In genomic region chr11:44572884-44573283, GRCh38 we compare ENCODE assay signal across 16 cellular contexts. TPM values are rescaled to one million over a fixed set of nuclear protein-coding genes. Genes with fewer than 3 reads are reported as not detected.
DNase-seq lines count a peak whose midpoint lies in the region; ATAC-seq, FAIRE-seq and TF ChIP-seq lines count a peak whose summit lies in the region.
"Had no signal": no experiment of that assay in that cellular context is flagged by ENCODE, and none has a peak within 500 bp of the region (broad histone marks: within the 10 kb centered on the region; RNA-seq: fewer than 3 reads in every experiment).

No MANE protein-coding gene starts in this region.

- H3K9ac ChIP-seq in mesendoderm (ENCODE audit: low read length) = no peak overlapping the region

- H3K79me2 ChIP-seq in GM23338 (replicated peaks; ENCODE audit: insufficient read depth) (no peaks in the 10 kb centered on the region), mesendoderm (ENCODE audit: control insufficient read depth, insufficient read depth, low read length) (no peaks in the 10 kb centered on the region)

- H3K27ac Mint-ChIP-seq in CD4-positive, CD25-positive, alpha-beta regulatory T cell = peak overlapping the region; percentile 67 to 87 (median 84)
- H3K27ac Mint-ChIP-seq in GM23338 (no peak overlapping the region), glutamatergic neuron (ENCODE audit: unreplicated experiment) (no peak overlapping the region)
- H3K27ac Mint-ChIP-seq in activated T-helper 2 cell treated with anti-CD3 and anti-CD28 coated beads, Interferon-gamma antibody, Interleukin-2, Interleukin-4, amounts not matched to agents 10 μg/mL and 5 μg/mL and 100 μg/mL, durations not matched to agents 14 hours and 24 hours and 36 hours = peak overlapping the region; percentile 98

- no peak for ATAC-seq in CD4-positive, CD25-positive, alpha-beta regulatory T cell (ENCODE audit: low read depth in 2 of 2)
- ATAC-seq in GM23338 (peak; percentile 88), HG02763 (IDR thresholded peaks at IDR 0.05; ENCODE audit: unreplicated experiment) (no peak)

- peak overlapping the region; percentile 1 to 73 (median 58) for H3K4me3 Mint-ChIP-seq in CD4-positive, CD25-positive, alpha-beta regulatory T cell
- H3K4me3 Mint-ChIP-seq in GM23338 (no peak overlapping the region), glutamatergic neuron (ENCODE audit: unreplicated experiment) (no peak overlapping the region)
- H3K4me3 Mint-ChIP-seq in activated T-helper 2 cell treated with anti-CD3 and anti-CD28 coated beads, Interferon-gamma antibody, Interleukin-2, Interleukin-4, amounts not matched to agents 10 μg/mL and 5 μg/mL and 100 μg/mL, durations not matched to agents 14 hours and 24 hours and 36 hours (ENCODE audit: low read depth) = peak overlapping the region; percentile 72

- peaks cover 37 to 100% (median 76%) of the 10 kb centered on the region in 4 donors for H3K4me1 Mint-ChIP-seq in CD4-positive, CD25-positive, alpha-beta regulatory T cell
- peaks cover 24% of the 10 kb centered on the region for H3K4me1 Mint-ChIP-seq in GM23338
- H3K4me1 Mint-ChIP-seq in activated T-helper 2 cell treated with anti-CD3 and anti-CD28 coated beads, Interferon-gamma antibody, Interleukin-2, Interleukin-4, amounts not matched to agents 10 μg/mL and 5 μg/mL and 100 μg/mL, durations not matched to agents 14 hours and 24 hours and 36 hours (ENCODE audit: low read depth) = peaks cover 92% of the 10 kb centered on the region
- H3K4me1 Mint-ChIP-seq in glutamatergic neuron (ENCODE audit: low read depth, unreplicated experiment) = peaks cover 16% of the 10 kb centered on the region

- peaks cover 2% of the 10 kb centered on the region for H3K36me3 ChIP-seq in CD4-positive, CD25-positive, alpha-beta regulatory T cell (ENCODE audit: control insufficient read depth, insufficient read depth, low read length)
- H3K36me3 ChIP-seq in GM23338 (ENCODE audit: insufficient read depth) (no peaks in the 10 kb centered on the region), mesendoderm (ENCODE audit: control insufficient read depth, insufficient read depth, low read length) (no peaks in the 10 kb centered on the region), ovary (no peaks in the 10 kb centered on the region)
- H3K36me3 ChIP-seq: esophagus muscularis mucosa, sigmoid colon had no signal

- H3K56ac ChIP-seq in mesendoderm (ENCODE audit: low read length) = no peak overlapping the region

- H3K9me2 ChIP-seq in GM23338 (ENCODE audit: insufficient read depth) = no peaks in the 10 kb centered on the region

- TF ChIP-seq POLR2A in ovary (IDR thresholded peaks at IDR 0.05) (no peak), GM12891 (IDR thresholded peaks at IDR 0.05; ENCODE audit: low read depth, low read length) (no peak)

- H3K4me2 ChIP-seq in GM23338 (no peak overlapping the region), mesendoderm (ENCODE audit: low read length) (no peak overlapping the region)

- H3K9me3 Mint-ChIP-seq in CD4-positive, CD25-positive, alpha-beta regulatory T cell = no peaks in the 10 kb centered on the region
- H3K9me3 Mint-ChIP-seq in GM23338 (no peaks in the 10 kb centered on the region), glutamatergic neuron (ENCODE audit: unreplicated experiment) (peaks cover 6% of the 10 kb centered on the region)
- H3K9me3 Mint-ChIP-seq in activated T-helper 2 cell treated with anti-CD3 and anti-CD28 coated beads, Interferon-gamma antibody, Interleukin-2, Interleukin-4, amounts not matched to agents 10 μg/mL and 5 μg/mL and 100 μg/mL, durations not matched to agents 14 hours and 24 hours and 36 hours = no peaks in the 10 kb centered on the region

- H4K5ac ChIP-seq in mesendoderm (ENCODE audit: low read length) = no peak overlapping the region

- H3K27ac ChIP-seq in CD4-positive, CD25-positive, alpha-beta regulatory T cell (ENCODE audit: insufficient read depth, low read length, poor library complexity, severe bottlenecking) = peak overlapping the region; percentile 68
- no peak overlapping the region for H3K27ac ChIP-seq in GM23338 (ENCODE audit: low read depth)
- no peak overlapping the region for H3K27ac ChIP-seq in mesendoderm (ENCODE audit: low read depth, low read length)
- H3K27ac ChIP-seq in ovary = no peak overlapping the region
- H3K27ac ChIP-seq: esophagus muscularis mucosa, sigmoid colon had no signal

- DNase-seq in CD4-positive, CD25-positive, alpha-beta regulatory T cell = no peak
- DNase-seq in GM23338 (ENCODE audit: low spot score) = peak; percentile 79
- DNase-seq in activated T-helper 2 cell treated with anti-CD3 and anti-CD28 coated beads, Interferon-gamma antibody, Interleukin-2, Interleukin-4, amounts not matched to agents 10 μg/mL and 5 μg/mL and 100 μg/mL, durations not matched to agents 14 hours and 24 hours and 36 hours (ENCODE audit: low spot score) = no peak
- DNase-seq in mesendoderm = peak; percentile 65
- no peak for DNase-seq in ovary
- no peak for DNase-seq in GM12891 (ENCODE audit: insufficient read length, low spot score)
- no peak for DNase-seq in glutamatergic neuron
- DNase-seq: activated CD8-positive, alpha-beta memory T cell treated with anti-CD3 and anti-CD28 coated beads, Interleukin-2, amount 50 U/mL, for 48 hours; central memory CD4-positive, alpha-beta T cell; KBM-7; NCI-H187 treated with DMSO at 0.1 percent for 48 hours; sigmoid colon; SW 1271 had no signal

- TF ChIP-seq CTCF in GM23338 (conservative IDR thresholded peaks at IDR 0.05; ENCODE audit: low read depth in 2 of 2) (no peak), ovary (IDR thresholded peaks at IDR 0.05) (no peak), glutamatergic neuron (IDR thresholded peaks at IDR 0.05; ENCODE audit: partially characterized antibody, unreplicated experiment) (no peak)

- peak overlapping the region; percentile 78 for H3K4me3 ChIP-seq in CD4-positive, CD25-positive, alpha-beta regulatory T cell (ENCODE audit: low read depth, low read length)
- H3K4me3 ChIP-seq in GM23338 (no peak overlapping the region), mesendoderm (ENCODE audit: low read length) (no peak overlapping the region), ovary (no peak overlapping the region)
- H3K4me3 ChIP-seq: esophagus muscularis mucosa, sigmoid colon had no signal

- FAIRE-seq in GM12891 (lab: Jason Lieb, UNC) = no peak
- FAIRE-seq: D721Med had no signal

- no peak overlapping the region for H3K4ac ChIP-seq in mesendoderm (ENCODE audit: low read depth, low read length)

- no peaks in the 10 kb centered on the region for H3K27me3 Mint-ChIP-seq in CD4-positive, CD25-positive, alpha-beta regulatory T cell
- H3K27me3 Mint-ChIP-seq in GM23338 (ENCODE audit: insufficient read depth, low read depth, poor library complexity) = peaks cover 9% of the 10 kb centered on the region
- no peaks in the 10 kb centered on the region for H3K27me3 Mint-ChIP-seq in activated T-helper 2 cell treated with anti-CD3 and anti-CD28 coated beads, Interferon-gamma antibody, Interleukin-2, Interleukin-4, amounts not matched to agents 10 μg/mL and 5 μg/mL and 100 μg/mL, durations not matched to agents 14 hours and 24 hours and 36 hours (ENCODE audit: low read depth)
- peaks cover 4% of the 10 kb centered on the region for H3K27me3 Mint-ChIP-seq in glutamatergic neuron (ENCODE audit: unreplicated experiment)

- TF ChIP-seq EP300 in ovary (IDR thresholded peaks at IDR 0.05) = no peak

- no peak overlapping the region for H2BK15ac ChIP-seq in mesendoderm (replicated peaks; ENCODE audit: low read depth)

- no peak overlapping the region for H2AFZ ChIP-seq in GM23338

- H4K20me1 ChIP-seq in GM23338 (replicated peaks; ENCODE audit: insufficient read depth) = no peaks in the 10 kb centered on the region

- H3K79me1 ChIP-seq in mesendoderm (ENCODE audit: low read length) = no peaks in the 10 kb centered on the region

- H2AK5ac ChIP-seq in mesendoderm (ENCODE audit: low read length) = no peak overlapping the region

- no peak overlapping the region for H4K8ac ChIP-seq in mesendoderm (ENCODE audit: low read depth, low read length)

- H3K36me3 Mint-ChIP-seq in CD4-positive, CD25-positive, alpha-beta regulatory T cell = peaks cover 8% of the 10 kb centered on the region
- H3K36me3 Mint-ChIP-seq in GM23338 (ENCODE audit: low read depth) (no peaks in the 10 kb centered on the region; the same call in 2 of the 3 replicates), glutamatergic neuron (ENCODE audit: unreplicated experiment) (peaks cover 4% of the 10 kb centered on the region)
- peaks cover 87% of the 10 kb centered on the region for H3K36me3 Mint-ChIP-seq in activated T-helper 2 cell treated with anti-CD3 and anti-CD28 coated beads, Interferon-gamma antibody, Interleukin-2, Interleukin-4, amounts not matched to agents 10 μg/mL and 5 μg/mL and 100 μg/mL, durations not matched to agents 14 hours and 24 hours and 36 hours (ENCODE audit: low read depth)

- H3K23ac ChIP-seq in mesendoderm (ENCODE audit: low read length) = no peak overlapping the region

- H3K4me1 ChIP-seq in CD4-positive, CD25-positive, alpha-beta regulatory T cell (ENCODE audit: control insufficient read depth, insufficient read depth, low read length, poor library complexity, severe bottlenecking) = peaks cover 98% of the 10 kb centered on the region
- H3K4me1 ChIP-seq in GM23338 (ENCODE audit: insufficient read depth) = no peaks in the 10 kb centered on the region
- no peaks in the 10 kb centered on the region for H3K4me1 ChIP-seq in mesendoderm (ENCODE audit: control insufficient read depth, low read depth, low read length)
- peaks cover 16% of the 10 kb centered on the region for H3K4me1 ChIP-seq in ovary (ENCODE audit: insufficient read depth)

- H2BK5ac ChIP-seq in mesendoderm (ENCODE audit: low read length) = no peak overlapping the region

- no peaks in the 10 kb centered on the region for H3K9me3 ChIP-seq in CD4-positive, CD25-positive, alpha-beta regulatory T cell (ENCODE audit: control insufficient read depth in 2 of 2, low read length in 2 of 2)
- H3K9me3 ChIP-seq in ovary = no peaks in the 10 kb centered on the region
- H3K9me3 ChIP-seq: esophagus muscularis mucosa, sigmoid colon had no signal

- H3F3A ChIP-seq in GM23338 (replicated peaks; ENCODE audit: low read depth) = no peaks in the 10 kb centered on the region

- intact Hi-C loops in activated T-helper 2 cell treated with anti-CD3 and anti-CD28 coated beads, Interferon-gamma antibody, Interleukin-2, Interleukin-4, amounts not matched to agents 10 μg/mL and 5 μg/mL and 100 μg/mL, durations not matched to agents 14 hours and 24 hours and 36 hours (cut with micrococcal nuclease) = loop anchor here (2.0 kb wide), 1 partner anchor 42 kb away; no protein-coding TSS in a partner anchor
- intact Hi-C loops in ovary (cut with DNase I) = no loop called here

- no CpG with 5 or more reads among the region's 16 CpGs for WGBS in mesendoderm (ENCODE audit: extremely low coverage, insufficient coverage, low lambda C conversion rate)
- WGBS in ovary, 3 donors = 93 to 96% (median 95%) methylated on average over 16 of the region's 16 CpGs

- H3K27me3 ChIP-seq in CD4-positive, CD25-positive, alpha-beta regulatory T cell (ENCODE audit: control insufficient read depth, insufficient read depth, low read length) = no peaks in the 10 kb centered on the region
- H3K27me3 ChIP-seq in GM23338 (ENCODE audit: insufficient read depth) (no peaks in the 10 kb centered on the region), mesendoderm (ENCODE audit: insufficient read depth, low read length, poor library complexity) (no peaks in the 10 kb centered on the region), ovary (no peaks in the 10 kb centered on the region)
- H3K27me3 ChIP-seq: esophagus muscularis mucosa, sigmoid colon had no signal

- no peak overlapping the region for H2BK120ac ChIP-seq in mesendoderm (ENCODE audit: low read depth, low read length)

- H3K18ac ChIP-seq in mesendoderm (ENCODE audit: low read length) = no peak overlapping the region

RNA-seq across cellular contexts. Expression of gene CD82, which starts 7.4 kb away (rescaled TPM):
- total RNA-seq in CD4-positive, CD25-positive, alpha-beta regulatory T cell = 132 TPM
- 100 to 1,000 TPM in 3 of 4 donors, 10 to 100 TPM in 1; 81.0 to 167 (median 118) TPM for polyA plus RNA-seq in CD4-positive, CD25-positive, alpha-beta regulatory T cell
- total RNA-seq in GM23338 (2014; rRNA removed; shearing (Covaris generic)) = 4.9 and 9.6 TPM in 2 replicates
- polyA plus RNA-seq in GM23338 (2016; fragmentation: Nextera tagmentation; extraction: Ambion mirVana) (4.4 and 5.5 TPM in 2 replicates), ovary (10 to 100 TPM; 15.6 to 28.3 TPM)
- 397 and 425 TPM in 2 replicates for total RNA-seq in activated T-helper 2 cell treated with anti-CD3 and anti-CD28 coated beads, Interferon-gamma antibody, Interleukin-2, Interleukin-4, amounts not matched to agents 10 μg/mL and 5 μg/mL and 100 μg/mL, durations not matched to agents 14 hours and 24 hours and 36 hours
- polyA plus RNA-seq in mesendoderm (2013, experiment 1 of 2) = 0.81 TPM
- polyA plus RNA-seq in mesendoderm (2013, experiment 2 of 2) = 0.91 TPM
- total RNA-seq in ovary (10 to 100 TPM in 6 of 7 donors, 1 to 10 TPM in 1; 6.9 to 74.9 (median 39.1) TPM), glutamatergic neuron (ENCODE audit: unreplicated experiment) (4.4 TPM)
- polyA plus RNA-seq in GM12891 (2012; ENCODE audit: low read depth, missing spikeins) = 127 TPM

Comparison
In these comparisons a context has a peak if more than half of its experiments do, and no peak if none do; other contexts are left out.
1. DNase-seq: peak in GM23338 (single experiment) and mesendoderm (single experiment); none in CD4-positive, CD25-positive, alpha-beta regulatory T cell (0 of 3), activated T-helper 2 cell treated with anti-CD3 and anti-CD28 coated beads, Interferon-gamma antibody, Interleukin-2, Interleukin-4, amounts not matched to agents 10 μg/mL and 5 μg/mL and 100 μg/mL, durations not matched to agents 14 hours and 24 hours and 36 hours (single experiment), ovary (0 of 5), GM12891 (single experiment) and glutamatergic neuron (single experiment).
2. H3K27ac Mint-ChIP-seq: peak in CD4-positive, CD25-positive, alpha-beta regulatory T cell (3 of 3) and activated T-helper 2 cell treated with anti-CD3 and anti-CD28 coated beads, Interferon-gamma antibody, Interleukin-2, Interleukin-4, amounts not matched to agents 10 μg/mL and 5 μg/mL and 100 μg/mL, durations not matched to agents 14 hours and 24 hours and 36 hours (single experiment); none in GM23338 (single experiment) and glutamatergic neuron (single experiment).
3. H3K4me3 Mint-ChIP-seq: peak in CD4-positive, CD25-positive, alpha-beta regulatory T cell (4 of 4) and activated T-helper 2 cell treated with anti-CD3 and anti-CD28 coated beads, Interferon-gamma antibody, Interleukin-2, Interleukin-4, amounts not matched to agents 10 μg/mL and 5 μg/mL and 100 μg/mL, durations not matched to agents 14 hours and 24 hours and 36 hours (single experiment); none in GM23338 (single experiment) and glutamatergic neuron (single experiment).